In genomic region chr6:37004044-37004984, GRCh38 we compare ENCODE assay signal across 1 cellular context.
TF ChIP-seq lines count a peak whose summit lies in the region.

No MANE protein-coding gene starts in this region.

TF ChIP-seq in GM12878, 131 proteins besides CTCF, POLR2A, EP300 and RAD21 (continued from another document):
- no peak for TF ChIP-seq PRDM15 (CRISPR knock-in tag; IDR thresholded peaks at IDR 0.05)
- no peak for TF ChIP-seq SUPT20H (IDR thresholded peaks at IDR 0.05; ENCODE audit: borderline replicate concordance, control insufficient read depth, low read depth, low read length)
- no peak for TF ChIP-seq KDM1A (IDR thresholded peaks at IDR 0.05; ENCODE audit: borderline replicate concordance)
- peak; percentile 56; the same call in 1 of the 2 replicates for TF ChIP-seq HDGF (IDR thresholded peaks at IDR 0.05)
- TF ChIP-seq USF1 (IDR thresholded peaks at IDR 0.05; ENCODE audit: borderline replicate concordance, extremely low read length, insufficient read depth, low read depth, low read length) = no peak
- no peak for TF ChIP-seq HCFC1 (IDR thresholded peaks at IDR 0.05; ENCODE audit: low read length)
- TF ChIP-seq ZBTB11 (CRISPR knock-in tag; IDR thresholded peaks at IDR 0.05) = no peak
- TF ChIP-seq CBX5 (IDR thresholded peaks at IDR 0.05; ENCODE audit: low read depth) = no peak
- no peak for TF ChIP-seq GABPA (IDR thresholded peaks at IDR 0.05; ENCODE audit: low read depth)
- TF ChIP-seq NRF1 (conservative IDR thresholded peaks at IDR 0.05; ENCODE audit: low read depth, low read length) = no peak
- no peak for TF ChIP-seq SIX5 (IDR thresholded peaks at IDR 0.05; ENCODE audit: low read depth, low read length, severe bottlenecking)
- TF ChIP-seq IRF3 (IDR thresholded peaks at IDR 0.05) = no peak
- TF ChIP-seq NR2C2 (IDR thresholded peaks at IDR 0.05; ENCODE audit: borderline replicate concordance, control insufficient read depth, insufficient read length, low read depth) = no peak
- no peak; the same call in 1 of the 2 replicates for TF ChIP-seq NR2F1 (conservative IDR thresholded peaks at IDR 0.05)
- TF ChIP-seq EGR1 (IDR thresholded peaks at IDR 0.05; ENCODE audit: borderline replicate concordance in 1 of 2, low read depth in 2 of 2, low read length in 2 of 2) = no peak
- peak; percentile 42; the same call in 1 of the 2 replicates for TF ChIP-seq MEF2A (IDR thresholded peaks at IDR 0.05; ENCODE audit: insufficient read depth, low read depth, low read length)
- TF ChIP-seq TCF3 (IDR thresholded peaks at IDR 0.05; ENCODE audit: borderline replicate concordance, insufficient read depth, low read depth, low read length) = no peak
- no peak for TF ChIP-seq E2F8 (IDR thresholded peaks at IDR 0.05; ENCODE audit: low read depth, partially characterized antibody)
- no peak for TF ChIP-seq FOXM1 (IDR thresholded peaks at IDR 0.05; ENCODE audit: low read depth, low read length)
- no peak for TF ChIP-seq CHD1 (IDR thresholded peaks at IDR 0.05; ENCODE audit: low read depth, low read length)
- no peak for TF ChIP-seq TARDBP (IDR thresholded peaks at IDR 0.05; ENCODE audit: borderline replicate concordance)
- TF ChIP-seq TBL1XR1 (IDR thresholded peaks at IDR 0.05; ENCODE audit: low read depth, low read length) = no peak
- TF ChIP-seq KAT2A (conservative IDR thresholded peaks at IDR 0.05; ENCODE audit: control insufficient read depth, low read depth, low read length) = no peak
- TF ChIP-seq ZNF384 (IDR thresholded peaks at IDR 0.05; ENCODE audit: borderline replicate concordance, low read depth, low read length) = no peak
- TF ChIP-seq ZNF274 (IDR thresholded peaks at IDR 0.05; ENCODE audit: insufficient read depth, insufficient read length) = no peak
- TF ChIP-seq MTA3 (IDR thresholded peaks at IDR 0.05; ENCODE audit: borderline replicate concordance, low read length) = no peak
- no peak for TF ChIP-seq RB1 (IDR thresholded peaks at IDR 0.05; ENCODE audit: borderline replicate concordance)
- TF ChIP-seq ZNF207 (IDR thresholded peaks at IDR 0.05; ENCODE audit: borderline replicate concordance) = no peak
- no peak for TF ChIP-seq ATF2 (IDR thresholded peaks at IDR 0.05; ENCODE audit: low read length)
